In genomic region chr5:111063709-111064322, GRCh38 we compare ENCODE assay signal across 9 cellular contexts. TPM values are rescaled to one million over a fixed set of nuclear protein-coding genes. Genes with fewer than 3 reads are reported as not detected.
DNase-seq lines count a peak whose midpoint lies in the region; ATAC-seq, FAIRE-seq and TF ChIP-seq lines count a peak whose summit lies in the region.
"Had no signal": no experiment of that assay in that cellular context is flagged by ENCODE, and none has a peak within 500 bp of the region (broad histone marks: within the 10 kb centered on the region; RNA-seq: fewer than 3 reads in every experiment).

No MANE protein-coding gene starts in this region.

- H3K4me3 Mint-ChIP-seq in stimulated activated effector memory CD8-positive, alpha-beta T cell treated with anti-CD3 and anti-CD28 coated beads, Interleukin-12 subunit alpha, Interleukin-12 subunit beta, amount 100 ng/mL, for 72 hours = no peak overlapping the region
- H3K4me3 Mint-ChIP-seq: activated naive CD4-positive, alpha-beta T cell treated with anti-CD3 and anti-CD28 coated beads, Interleukin-2, amount 50 U/mL, for 24 hours had no signal

- H3K4me3 ChIP-seq in right cardiac atrium (ENCODE audit: low read length) = no peak overlapping the region
- H3K4me3 ChIP-seq in GM12878 = no peak overlapping the region

- no peaks in the 10 kb centered on the region for H3K4me1 Mint-ChIP-seq in stimulated activated effector memory CD8-positive, alpha-beta T cell treated with anti-CD3 and anti-CD28 coated beads, Interleukin-12 subunit alpha, Interleukin-12 subunit beta, amount 100 ng/mL, for 72 hours
- H3K4me1 Mint-ChIP-seq: activated naive CD4-positive, alpha-beta T cell treated with anti-CD3 and anti-CD28 coated beads, Interleukin-2, amount 50 U/mL, for 24 hours had no signal

- H3K27me3 ChIP-seq in right cardiac atrium (ENCODE audit: control insufficient read depth, insufficient read depth) (no peaks in the 10 kb centered on the region), GM12878 (replicated peaks in 1 of 2; ENCODE audit: control insufficient read depth in 2 of 2, insufficient read depth in 2 of 2, low read length in 1 of 2) (peaks cover 2 to 3% of the 10 kb centered on the region in 2 experiments; a peak in 3 of 4 replicates)

- H3K79me2 ChIP-seq in GM12878 (ENCODE audit: control insufficient read depth, insufficient read depth, low read length) = no peaks in the 10 kb centered on the region

- no peak overlapping the region for H2AFZ ChIP-seq in GM12878 (ENCODE audit: control insufficient read depth, low read depth, low read length)

- ATAC-seq in Right ventricle myocardium superior (ENCODE audit: poor library complexity) (peak; percentile 61), right cardiac atrium (no peak), GM12878 (peak; percentile 83), HG02763 (IDR thresholded peaks at IDR 0.05; ENCODE audit: unreplicated experiment) (no peak)
- ATAC-seq in stimulated activated effector memory CD8-positive, alpha-beta T cell treated with anti-CD3 and anti-CD28 coated beads, Interleukin-12 subunit alpha, Interleukin-12 subunit beta, amount 100 ng/mL, for 72 hours = peak; percentile 34

- TF ChIP-seq EP300 in GM12878 (IDR thresholded peaks at IDR 0.05; ENCODE audit: borderline replicate concordance in 1 of 2, control insufficient read depth in 1 of 2, low read depth in 2 of 2, low read length in 2 of 2) = no peak

- no peaks in the 10 kb centered on the region for H3K36me3 Mint-ChIP-seq in stimulated activated effector memory CD8-positive, alpha-beta T cell treated with anti-CD3 and anti-CD28 coated beads, Interleukin-12 subunit alpha, Interleukin-12 subunit beta, amount 100 ng/mL, for 72 hours

- TF ChIP-seq CTCF in GM12878 (IDR thresholded peaks at IDR 0.05 in 2 of 3, conservative IDR thresholded peaks at IDR 0.05 in 1 of 3; ENCODE audit: control insufficient read depth in 2 of 3, extremely low read depth in 1 of 3, insufficient read depth in 1 of 3, low read depth in 3 of 3, low read length in 3 of 3) = peak; percentile 52 to 53 (median 53)

- WGBS in right cardiac atrium = 52% methylated on average over 3 of the region's 3 CpGs
- WGBS in GM12878 (ENCODE audit: insufficient coverage, insufficient replicate concordance, low lambda C conversion rate, missing lambda C conversion rate) = 7% methylated on average over 3 of the region's 3 CpGs

- DNase-seq in Right ventricle myocardium superior (no peak), right cardiac atrium (no peak), HPDE6-E6E7 (ENCODE audit: extremely low spot score) (peak; percentile 67), GM12878 (ENCODE audit: low read depth, low spot score) (no peak), SIG-M5 (lab: John Stamatoyannopoulos, UW) (no peak), GOT3 (lab: John Stamatoyannopoulos, UW) (no peak)
- DNase-seq in stimulated activated effector memory CD8-positive, alpha-beta T cell treated with anti-CD3 and anti-CD28 coated beads, Interleukin-12 subunit alpha, Interleukin-12 subunit beta, amount 100 ng/mL, for 72 hours (ENCODE audit: low spot score in 2 of 2) = no peak

- BruUV-seq in GM12878 (replicated peaks; lab: Mats Ljungman, UMichigan) = no TSS peak

- peak; percentile 66 for FAIRE-seq in GM12878 (lab: Jason Lieb, UNC)

- no peak overlapping the region for H3K4me2 ChIP-seq in GM12878 (ENCODE audit: control insufficient read depth, insufficient read depth)

- H3K4me1 ChIP-seq in right cardiac atrium (ENCODE audit: control insufficient read depth, insufficient read depth, low read length) = no peaks in the 10 kb centered on the region
- H3K4me1 ChIP-seq in GM12878 (ENCODE audit: control insufficient read depth, insufficient read depth, low read length) = no peaks in the 10 kb centered on the region

- in situ Hi-C loops in GM12878 (cut with MboI) = loop anchor here (10.0 kb wide), 1 partner anchor 309 kb away; no protein-coding TSS in a partner anchor

- no peaks in the 10 kb centered on the region for H4K20me1 ChIP-seq in GM12878 (ENCODE audit: control insufficient read depth, insufficient read depth)

- CTCF ChIA-PET in GM12878 (lab: Yijun Ruan, JAX) = interaction anchor here (0.9 to 1.0 kb wide), 2 partner anchors 306 to 310 kb away, joined by 3 to 4 read pairs; no protein-coding TSS in a partner anchor

- intact Hi-C loops in Right ventricle myocardium superior (cut with DNase I) (loop anchor here (5.0 kb wide), 1 partner anchor 307 kb away; no protein-coding TSS in a partner anchor), right cardiac atrium (cut with DNase I) (no loop called here), GM12878 (cut with micrococcal nuclease; ENCODE audit: unreplicated experiment) (loop anchor here (1.0 kb wide), 1 partner anchor 307 kb away; no protein-coding TSS in a partner anchor)

- H3K9me3 Mint-ChIP-seq in stimulated activated effector memory CD8-positive, alpha-beta T cell treated with anti-CD3 and anti-CD28 coated beads, Interleukin-12 subunit alpha, Interleukin-12 subunit beta, amount 100 ng/mL, for 72 hours = peaks cover 1% of the 10 kb centered on the region

- no peaks in the 10 kb centered on the region for H3K36me3 ChIP-seq in GM12878 (ENCODE audit: control insufficient read depth in 2 of 2, insufficient read depth in 2 of 2, low read length in 1 of 2)

- RAD21 ChIA-PET in GM12878 (lab: Charles Lee; ENCODE audit: unreplicated experiment) = no interaction called here

- H3K9me3 ChIP-seq in right cardiac atrium (ENCODE audit: control insufficient read depth, low read length) = no peaks in the 10 kb centered on the region
- no peaks in the 10 kb centered on the region for H3K9me3 ChIP-seq in GM12878 (replicated peaks; ENCODE audit: control insufficient read depth, insufficient read depth, low read length)

- H3K27ac ChIP-seq in right cardiac atrium (ENCODE audit: low read length) (no peak overlapping the region), GM12878 (ENCODE audit: control insufficient read depth, insufficient read depth) (no peak overlapping the region)

- no peak overlapping the region for H3K27ac Mint-ChIP-seq in stimulated activated effector memory CD8-positive, alpha-beta T cell treated with anti-CD3 and anti-CD28 coated beads, Interleukin-12 subunit alpha, Interleukin-12 subunit beta, amount 100 ng/mL, for 72 hours
- H3K27ac Mint-ChIP-seq: activated naive CD4-positive, alpha-beta T cell treated with anti-CD3 and anti-CD28 coated beads, Interleukin-2, amount 50 U/mL, for 24 hours had no signal

- SMC1A ChIA-PET in GM12878 (lab: Charles Lee; ENCODE audit: uncharacterized antibody, unreplicated experiment) = interaction anchor here (1.1 kb wide), 2 partner anchors 10 to 307 kb away, joined by 3 read pairs; no protein-coding TSS in a partner anchor

- no peak overlapping the region for H3K9ac ChIP-seq in GM12878 (ENCODE audit: control insufficient read depth, insufficient read depth, low read length)

- POLR2A ChIA-PET in GM12878 (lab: Charles Lee) = no interaction called here

- peak; percentile 61 for TF ChIP-seq RAD21 in GM12878 (IDR thresholded peaks at IDR 0.05; ENCODE audit: insufficient read depth, low read depth, low read length)

- no peak for TF ChIP-seq POLR2A in GM12878 (IDR thresholded peaks at IDR 0.05; ENCODE audit: low read depth, low read length)

TF ChIP-seq in GM12878, 131 proteins besides CTCF, POLR2A, EP300 and RAD21 (continues in another document):
- peak; percentile 68; the same call in 1 of the 2 replicates for TF ChIP-seq SMC3 (IDR thresholded peaks at IDR 0.05; ENCODE audit: borderline replicate concordance, low read length)

RNA-seq across cellular contexts. Expression of gene TSLP, which starts 7.7 kb away (rescaled TPM):
- total RNA-seq in Right ventricle myocardium superior = 4.5 TPM
- 1 to 10 TPM; 2.3 to 4.7 (median 2.6) TPM for total RNA-seq in right cardiac atrium
- 3.9 TPM for polyA plus RNA-seq in right cardiac atrium
- total RNA-seq in GM12878 (2013; cell fraction: nucleolus; rRNA removed) = not detected in 2 replicates
- not detected in 2 replicates for total RNA-seq in GM12878 (2014; rRNA removed)
- total RNA-seq in GM12878 (2014; rRNA removed; fragmentation: Illumina TruSeq; extraction: Trizol) = not detected in 2 replicates
- total RNA-seq in GM12878 (2021) = not detected in 2 replicates
- not detected for polyA plus RNA-seq in GM12878 (2011; ENCODE audit: low read depth)
- polyA plus RNA-seq in GM12878 (2011; rRNA removed) = not detected in 2 replicates
- polyA plus RNA-seq in GM12878 (2011; cell fraction: cytosol; rRNA removed) = not detected in 2 replicates
- polyA plus RNA-seq in GM12878 (2011; cell fraction: nucleus; rRNA removed) = not detected in 2 replicates
- not detected in 2 replicates for polyA plus RNA-seq in GM12878 (2012)
- polyA plus RNA-seq in GM12878 (2014; fragmentation: Illumina TruSeq; extraction: Trizol) = not detected in 2 replicates
- under 1 TPM in 1 of 2 experiments, not detected in 1; 0.05 TPM for polyA plus RNA-seq in GM12878 (2014; fragmentation: Nextera tagmentation; extraction: Ambion mirVana)
- polyA plus RNA-seq in GM12878 (2014; rRNA removed) = 0.32 TPM in 1 of 2 replicates, not detected in the other
- not detected for polyA plus RNA-seq in GM12878 (2016; fragmentation: Nextera tagmentation; extraction: Ambion mirVana)
- not detected in 2 replicates for polyA minus RNA-seq in GM12878 (2011; rRNA and poly(A)+ RNA removed)
- not detected in 2 replicates for polyA minus RNA-seq in GM12878 (2011; cell fraction: cytosol; rRNA and poly(A)+ RNA removed)
- polyA minus RNA-seq in GM12878 (2011; cell fraction: nucleus; rRNA and poly(A)+ RNA removed) = not detected in 2 replicates

RNA-seq across cellular contexts. Expression of gene WDR36, which starts 28.3 kb away (rescaled TPM):
- total RNA-seq in Right ventricle myocardium superior (12.8 TPM), right cardiac atrium (10 to 100 TPM; 13.0 to 14.8 (median 14.1) TPM), GM12878 (2014; rRNA removed) (53.8 and 60.1 TPM in 2 replicates), GM12878 (2014; rRNA removed; fragmentation: Illumina TruSeq; extraction: Trizol) (46.4 and 48.2 TPM in 2 replicates), GM12878 (2021) (45.9 and 49.5 TPM in 2 replicates)
- polyA plus RNA-seq in right cardiac atrium (4.5 TPM), GM12878 (2011; rRNA removed) (58.8 and 82.1 TPM in 2 replicates), GM12878 (2014; fragmentation: Illumina TruSeq; extraction: Trizol) (36.5 and 37.5 TPM in 2 replicates), GM12878 (2014; fragmentation: Nextera tagmentation; extraction: Ambion mirVana) (10 to 100 TPM; 13.3 to 22.5 TPM), GM12878 (2014; rRNA removed) (25.5 and 26.2 TPM in 2 replicates), GM12878 (2016; fragmentation: Nextera tagmentation; extraction: Ambion mirVana) (10 to 100 TPM; 55.0 to 61.8 TPM)
- 107 and 108 TPM in 2 replicates for total RNA-seq in GM12878 (2013; cell fraction: nucleolus; rRNA removed)
- 11.0 TPM for polyA plus RNA-seq in GM12878 (2011; ENCODE audit: low read depth)
- 20.8 and 21.3 TPM in 2 replicates for polyA plus RNA-seq in GM12878 (2011; cell fraction: cytosol; rRNA removed)
- 46.9 and 48.9 TPM in 2 replicates for polyA plus RNA-seq in GM12878 (2011; cell fraction: nucleus; rRNA removed)
- 12.0 and 17.6 TPM in 2 replicates for polyA plus RNA-seq in GM12878 (2012)
- polyA minus RNA-seq in GM12878 (2011; rRNA and poly(A)+ RNA removed) = 69.2 and 87.6 TPM in 2 replicates
- polyA minus RNA-seq in GM12878 (2011; cell fraction: cytosol; rRNA and poly(A)+ RNA removed) = 24.9 and 34.3 TPM in 2 replicates
- polyA minus RNA-seq in GM12878 (2011; cell fraction: nucleus; rRNA and poly(A)+ RNA removed) = 80.3 and 130 TPM in 2 replicates

Comparison
In these comparisons a context has a peak if more than half of its experiments do, and no peak if none do; other contexts are left out.
1. ATAC-seq: peak in Right ventricle myocardium superior (single experiment), GM12878 (single experiment) and stimulated activated effector memory CD8-positive, alpha-beta T cell treated with anti-CD3 and anti-CD28 coated beads, Interleukin-12 subunit alpha, Interleukin-12 subunit beta, amount 100 ng/mL, for 72 hours (single experiment); none in right cardiac atrium (0 of 2) and HG02763 (single experiment).
2. intact Hi-C loops: an anchor here in Right ventricle myocardium superior (5.0 kb wide) and GM12878 (1.0 kb wide); none called in right cardiac atrium.